In the genomic region with DNA sequence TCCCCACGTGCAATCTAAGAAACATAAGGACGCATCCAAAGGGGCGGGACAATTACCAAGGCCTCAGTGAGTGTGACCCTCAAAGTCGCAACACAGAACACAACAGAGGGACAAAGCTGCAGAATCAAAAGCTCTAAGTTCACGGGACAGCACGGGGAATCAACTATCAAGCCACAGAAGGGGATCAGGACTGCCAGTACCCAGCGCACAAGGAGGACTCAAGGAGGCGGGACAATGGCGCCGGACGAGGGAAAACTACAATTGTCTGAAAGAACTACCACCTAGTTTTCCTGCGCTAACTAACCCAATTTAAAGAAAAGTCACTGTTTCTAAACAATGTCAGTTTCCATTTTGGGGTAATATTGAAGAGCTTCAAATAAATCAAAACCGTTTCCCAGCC, we compare ENCODE assay signal across 9 cellular contexts. TPM values are rescaled to one million over a fixed set of nuclear protein-coding genes. Genes with fewer than 3 reads are reported as not detected.
DNase-seq lines count a peak whose midpoint lies in the region; ATAC-seq and TF ChIP-seq lines count a peak whose summit lies in the region.
"Had no signal": no experiment of that assay in that cellular context is flagged by ENCODE, and none has a peak within 500 bp of the region (broad histone marks: within the 10 kb centered on the region; RNA-seq: fewer than 3 reads in every experiment).

No MANE protein-coding gene starts in this region.

- H3K27me3 ChIP-seq in dorsolateral prefrontal cortex, result no peaks in the 10 kb centered on the region

- intact Hi-C loops in dorsolateral prefrontal cortex (cut with DNase I), result loop anchor here in 1 of 2 donors (5.0 kb wide), 1 partner anchor 36 kb away; no protein-coding TSS in a partner anchor

- in situ Hi-C loops in ACHN (cut with HindIII; ENCODE audit: low pct_ligation_motif_present, low pct_unique_long_range_greater_than_20kb, low sequenced_read_pairs), result no loop called here

- peak overlapping the region in 29 of 59 donors; percentile 9 to 86 (median 75) for H3K27ac ChIP-seq in dorsolateral prefrontal cortex

- H3K4me1 Mint-ChIP-seq in neural crest cell, result peaks cover 25% of the 10 kb centered on the region

- H3K4me3 ChIP-seq in AG10803 (ENCODE audit: low read length), result peak overlapping the region; percentile 65
- H3K4me3 ChIP-seq in LNCaP clone FGC (ENCODE audit: low read depth, low read length), result peak overlapping the region; percentile 57
- H3K4me3 ChIP-seq in dorsolateral prefrontal cortex, result peak overlapping the region in 45 of 59 donors; percentile 42 to 79 (median 70)

- peak overlapping the region; percentile 89 for H3K4me3 Mint-ChIP-seq in neural crest cell

- no peak overlapping the region for H3K27ac Mint-ChIP-seq in neural crest cell (ENCODE audit: unreplicated experiment)

- H3K36me3 Mint-ChIP-seq in neural crest cell (ENCODE audit: low read depth), result no peaks in the 10 kb centered on the region

- DNase-seq in AG10803 (ENCODE audit: low read depth) (no peak), LNCaP clone FGC (ENCODE audit: low read depth) (no peak), dorsolateral prefrontal cortex (peak in 2 of 10 donors; percentile 14 to 18), neural crest cell (ENCODE audit: low read depth, low spot score) (no peak), left lobe of liver (ENCODE audit: low spot score) (no peak), ACHN (no peak)
- DNase-seq: NCI-H187 had no signal

- peaks cover 4% of the 10 kb centered on the region for H3K9me3 Mint-ChIP-seq in neural crest cell

- H3K27me3 Mint-ChIP-seq in neural crest cell (ENCODE audit: low read depth), result peaks cover 40% of the 10 kb centered on the region

- no peak for ATAC-seq in left lobe of liver
- ATAC-seq in GM18907 (IDR thresholded peaks at IDR 0.05; ENCODE audit: unreplicated experiment), result no peak
- ATAC-seq in HG03354 (IDR thresholded peaks at IDR 0.05; ENCODE audit: poor library complexity, severe bottlenecking, unreplicated experiment), result no peak

- TF ChIP-seq CTCF in AG10803 (conservative IDR thresholded peaks at IDR 0.05; ENCODE audit: low read length) (no peak), LNCaP clone FGC (IDR thresholded peaks at IDR 0.05; ENCODE audit: control insufficient read depth, extremely low read depth, insufficient read depth) (no peak), dorsolateral prefrontal cortex (IDR thresholded peaks at IDR 0.05 in 54 of 56, conservative IDR thresholded peaks at IDR 0.05 in 2 of 56; ENCODE audit: low read depth in 1 of 56, partially characterized antibody in 56 of 56) (no peak), neural crest cell (conservative IDR thresholded peaks at IDR 0.05) (no peak)

RNA-seq across cellular contexts. Expression of a gene that starts 1.3 kb away (rescaled TPM):
- total RNA-seq in dorsolateral prefrontal cortex (10 to 100 TPM in 3 of 120 experiments, 1 to 10 TPM in 116, under 1 TPM in 1; 0.75 to 11.6 (median 4.3) TPM), neural crest cell (3.6 and 4.3 TPM in 2 replicates), left lobe of liver (2.2 TPM)

RNA-seq across cellular contexts. Expression of a gene that starts 29.3 kb away (rescaled TPM):
- total RNA-seq in dorsolateral prefrontal cortex, result 10 to 100 TPM; 23.0 to 54.6 (median 39.9) TPM
- 60.2 and 64.8 TPM in 2 replicates for total RNA-seq in neural crest cell
- 12.3 TPM for total RNA-seq in left lobe of liver

RNA-seq across cellular contexts. Expression of a gene that starts 38.3 kb away (rescaled TPM):
- total RNA-seq in dorsolateral prefrontal cortex (10 to 100 TPM; 22.2 to 81.4 (median 37.9) TPM), neural crest cell (36.6 and 37.4 TPM in 2 replicates), left lobe of liver (30.3 TPM)

RNA-seq across cellular contexts. Expression of a gene that starts 38.5 kb away (rescaled TPM):
- 10 to 100 TPM in 16 of 120 experiments, 1 to 10 TPM in 104; 2.6 to 15.4 (median 6.8) TPM for total RNA-seq in dorsolateral prefrontal cortex
- 159 and 165 TPM in 2 replicates for total RNA-seq in neural crest cell
- total RNA-seq in left lobe of liver, result 4.5 TPM
